8 cellular contexts compared by ENCODE assay signal in the genomic region with DNA sequence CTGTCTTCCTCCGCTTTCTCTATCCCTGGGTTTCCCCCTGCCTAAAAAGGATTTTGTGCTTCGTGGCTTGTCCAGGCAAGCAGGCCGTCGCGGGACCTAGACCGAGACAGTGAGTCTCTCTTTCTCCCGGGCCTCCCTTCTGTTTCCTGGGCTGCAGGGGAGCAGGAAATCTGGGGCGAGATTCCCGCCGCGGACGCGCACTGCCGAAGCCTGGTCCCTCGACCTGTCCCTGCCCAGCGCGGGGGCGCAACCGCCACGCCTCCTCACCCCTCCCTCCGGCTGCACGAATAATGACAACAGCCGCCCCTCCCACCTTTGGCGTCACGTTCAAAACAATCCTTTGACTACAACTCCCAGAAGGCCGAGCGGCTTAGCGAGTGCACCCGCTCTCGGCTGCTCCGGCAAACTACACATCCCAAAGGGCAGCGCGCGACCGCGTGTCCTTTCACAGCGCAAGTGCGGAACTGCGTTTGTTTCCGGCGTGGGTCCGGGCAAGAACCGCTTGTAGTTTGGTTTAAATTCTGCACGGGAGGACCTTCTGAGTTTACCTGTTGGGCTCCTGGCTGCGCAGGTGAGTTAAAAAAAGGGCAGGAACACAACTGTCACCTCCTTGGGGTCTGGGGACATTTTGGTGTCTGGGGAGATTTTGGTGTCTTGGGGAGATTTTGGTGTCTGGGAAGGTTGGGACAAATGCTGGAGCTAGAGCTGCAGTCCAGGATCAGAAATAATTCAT. TPM values are rescaled to one million over a fixed set of nuclear protein-coding genes. Genes with fewer than 3 reads are reported as not detected.
DNase-seq lines count a peak whose midpoint lies in the region; ATAC-seq and TF ChIP-seq lines count a peak whose summit lies in the region.

CLP1 (plus strand) TSS at position 473 of the 733 bp plus-strand sequence. CDS start 1,715 bp downstream, outside the sequence.

- no peaks in the 10 kb centered on the region for H3K27me3 Mint-ChIP-seq in activated T-helper 1 cell treated with anti-CD3 and anti-CD28 coated beads, Interleukin-12 subunit alpha, Interleukin-12 subunit beta, Interleukin-2, Interleukin-4 antibody, amounts not matched to agents 30 ng/mL and 10 ng/mL and 1 ng/mL, durations not matched to agents 14 hours and 24 hours and 36 hours (ENCODE audit: insufficient read depth)
- no peaks in the 10 kb centered on the region for H3K27me3 Mint-ChIP-seq in naive thymus-derived CD4-positive, alpha-beta T cell
- H3K27me3 Mint-ChIP-seq in stimulated activated naive B cell treated with anti-CD40 and anti-IgM and Interleukin-4, amounts not matched to agents 10 μg/mL and 1 μg/mL and 100 μg/mL, for 72 hours: no peaks in the 10 kb centered on the region

- H3K9me3 ChIP-seq in DND-41 (ENCODE audit: insufficient read depth, low read length, severe bottlenecking): no peaks in the 10 kb centered on the region
- H3K9me3 ChIP-seq in GM23248 (ENCODE audit: low read depth): no peaks in the 10 kb centered on the region
- no peaks in the 10 kb centered on the region for H3K9me3 ChIP-seq in naive thymus-derived CD4-positive, alpha-beta T cell (ENCODE audit: control insufficient read depth in 2 of 3, low read length in 3 of 3)

- peaks cover 23% of the 10 kb centered on the region for H3K36me3 Mint-ChIP-seq in activated T-helper 1 cell treated with anti-CD3 and anti-CD28 coated beads, Interleukin-12 subunit alpha, Interleukin-12 subunit beta, Interleukin-2, Interleukin-4 antibody, amounts not matched to agents 30 ng/mL and 10 ng/mL and 1 ng/mL, durations not matched to agents 14 hours and 24 hours and 36 hours (ENCODE audit: low read depth)
- H3K36me3 Mint-ChIP-seq in naive thymus-derived CD4-positive, alpha-beta T cell: peaks cover 5 to 22% (median 11%) of the 10 kb centered on the region in 5 donors
- peaks cover 6 to 27% of the 10 kb centered on the region in 2 donors for H3K36me3 Mint-ChIP-seq in stimulated activated naive B cell treated with anti-CD40 and anti-IgM and Interleukin-4, amounts not matched to agents 10 μg/mL and 1 μg/mL and 100 μg/mL, for 72 hours

- peak within 1 kb of the TSS; percentile 95 for H3K27ac Mint-ChIP-seq in activated T-helper 1 cell treated with anti-CD3 and anti-CD28 coated beads, Interleukin-12 subunit alpha, Interleukin-12 subunit beta, Interleukin-2, Interleukin-4 antibody, amounts not matched to agents 30 ng/mL and 10 ng/mL and 1 ng/mL, durations not matched to agents 14 hours and 24 hours and 36 hours
- peak within 1 kb of the TSS; percentile 88 to 98 (median 94) for H3K27ac Mint-ChIP-seq in naive thymus-derived CD4-positive, alpha-beta T cell
- H3K27ac Mint-ChIP-seq in stimulated activated naive B cell treated with anti-CD40 and anti-IgM and Interleukin-4, amounts not matched to agents 10 μg/mL and 1 μg/mL and 100 μg/mL, for 72 hours: peak within 1 kb of the TSS; percentile 98

- H3K4me1 ChIP-seq in DND-41 (ENCODE audit: insufficient read depth, low read length): peaks cover 42% of the 10 kb centered on the region
- no peaks in the 10 kb centered on the region for H3K4me1 ChIP-seq in GM23248 (ENCODE audit: insufficient read depth)
- peaks cover 4 to 10% of the 10 kb centered on the region in 2 donors for H3K4me1 ChIP-seq in naive thymus-derived CD4-positive, alpha-beta T cell (ENCODE audit: control insufficient read depth in 2 of 2, insufficient read depth in 2 of 2, low read length in 2 of 2)

- H3K4me3 ChIP-seq in DND-41 (ENCODE audit: low read depth in 1 of 2, low read length in 2 of 2): peak within 1 kb of the TSS; percentile 88 to 94
- peak within 1 kb of the TSS; percentile 90 for H3K4me3 ChIP-seq in GM23248
- H3K4me3 ChIP-seq in naive thymus-derived CD4-positive, alpha-beta T cell (ENCODE audit: low read length): peak within 1 kb of the TSS; percentile 64

- H3K36me3 ChIP-seq in DND-41 (ENCODE audit: insufficient read depth, low read length) (peaks cover 30% of the 10 kb centered on the region), GM23248 (ENCODE audit: low read depth) (peaks cover 19% of the 10 kb centered on the region; the same call in 1 of the 2 replicates)
- H3K36me3 ChIP-seq in naive thymus-derived CD4-positive, alpha-beta T cell (ENCODE audit: control insufficient read depth in 2 of 3, insufficient read depth in 3 of 3, low read length in 3 of 3): peaks cover 16 to 32% (median 22%) of the 10 kb centered on the region in 3 experiments

- in situ Hi-C loops in GM23248 (cut with MboI): no loop called here

- H3K79me2 ChIP-seq in DND-41 (ENCODE audit: insufficient read depth, low read length) (peaks cover 36% of the 10 kb centered on the region), GM23248 (ENCODE audit: insufficient read depth) (peaks cover 46% of the 10 kb centered on the region)

- H3K4me1 Mint-ChIP-seq in activated T-helper 1 cell treated with anti-CD3 and anti-CD28 coated beads, Interleukin-12 subunit alpha, Interleukin-12 subunit beta, Interleukin-2, Interleukin-4 antibody, amounts not matched to agents 30 ng/mL and 10 ng/mL and 1 ng/mL, durations not matched to agents 14 hours and 24 hours and 36 hours (ENCODE audit: low read depth): peaks cover 18% of the 10 kb centered on the region
- peaks cover 8 to 46% (median 36%) of the 10 kb centered on the region in 7 donors for H3K4me1 Mint-ChIP-seq in naive thymus-derived CD4-positive, alpha-beta T cell
- H3K4me1 Mint-ChIP-seq in stimulated activated naive B cell treated with anti-CD40 and anti-IgM and Interleukin-4, amounts not matched to agents 10 μg/mL and 1 μg/mL and 100 μg/mL, for 72 hours: peaks cover 15 to 31% of the 10 kb centered on the region in 2 donors

- peak; percentile 99 for DNase-seq in DND-41
- DNase-seq in GM23248: peak; percentile 100
- DNase-seq in Kasumi-1 (lab: John Stamatoyannopoulos, UW): peak; percentile 98 to 99
- peak; percentile 98 for DNase-seq in RPMI7951 (ENCODE audit: low read depth)
- peak; percentile 99 for DNase-seq in activated T-helper 1 cell treated with anti-CD3 and anti-CD28 coated beads, Interleukin-12 subunit alpha, Interleukin-12 subunit beta, Interleukin-2, Interleukin-4 antibody, amounts not matched to agents 30 ng/mL and 10 ng/mL and 1 ng/mL, durations not matched to agents 14 hours and 24 hours and 36 hours (ENCODE audit: low spot score)
- DNase-seq in fibroblast of gingiva (ENCODE audit: low read depth): peak; percentile 97
- DNase-seq in naive thymus-derived CD4-positive, alpha-beta T cell: peak; percentile 87 to 99 (median 98)
- peak; percentile 97 for DNase-seq in stimulated activated naive B cell treated with anti-CD40 and anti-IgM and Interleukin-4, amounts not matched to agents 10 μg/mL and 1 μg/mL and 100 μg/mL, for 72 hours

- no peaks in the 10 kb centered on the region for H3K9me2 ChIP-seq in GM23248 (ENCODE audit: insufficient read depth)

- 0 out of 2 replicates have a peak, but pooled peaks cover 11% of the 10 kb centered on the region for H4K20me1 ChIP-seq in DND-41 (ENCODE audit: insufficient read depth, low read length)
- H4K20me1 ChIP-seq in GM23248 (ENCODE audit: insufficient read depth): no peaks in the 10 kb centered on the region

- peak within 1 kb of the TSS; percentile 99 for H2AFZ ChIP-seq in DND-41 (ENCODE audit: low read depth, low read length)
- H2AFZ ChIP-seq in GM23248: peak within 1 kb of the TSS; percentile 88

- 1% methylated on average over 40 to 45 of the region's 45 CpGs for WGBS in GM23248 (ENCODE audit: low coverage in 1 of 2, low lambda C conversion rate in 2 of 2, missing lambda C conversion rate in 2 of 2), 2 experiments

- CTCF ChIA-PET in naive thymus-derived CD4-positive, alpha-beta T cell (lab: Charles Lee): interaction anchor here (0.8 to 1.4 kb wide), 2 partner anchors 9 to 14 kb away, joined by 3 to 4 read pairs; no protein-coding TSS in a partner anchor

- peak within 1 kb of the TSS; percentile 96 for H3K4me3 Mint-ChIP-seq in activated T-helper 1 cell treated with anti-CD3 and anti-CD28 coated beads, Interleukin-12 subunit alpha, Interleukin-12 subunit beta, Interleukin-2, Interleukin-4 antibody, amounts not matched to agents 30 ng/mL and 10 ng/mL and 1 ng/mL, durations not matched to agents 14 hours and 24 hours and 36 hours
- H3K4me3 Mint-ChIP-seq in naive thymus-derived CD4-positive, alpha-beta T cell: peak within 1 kb of the TSS; percentile 89 to 100 (median 94)
- peak within 1 kb of the TSS; percentile 89 to 100 for H3K4me3 Mint-ChIP-seq in stimulated activated naive B cell treated with anti-CD40 and anti-IgM and Interleukin-4, amounts not matched to agents 10 μg/mL and 1 μg/mL and 100 μg/mL, for 72 hours

- H3K9ac ChIP-seq in DND-41 (ENCODE audit: low read depth, low read length): peak within 1 kb of the TSS; percentile 72
- H3K9ac ChIP-seq in GM23248: peak within 1 kb of the TSS; percentile 88

- H3K27ac ChIP-seq in DND-41 (ENCODE audit: low read length): peak within 1 kb of the TSS; percentile 94
- H3K27ac ChIP-seq in GM23248: peak within 1 kb of the TSS; percentile 80
- H3K27ac ChIP-seq in naive thymus-derived CD4-positive, alpha-beta T cell (ENCODE audit: low read depth, low read length): peak within 1 kb of the TSS; percentile 92

- no peak for TF ChIP-seq CTCF in DND-41 (IDR thresholded peaks at IDR 0.05; ENCODE audit: borderline replicate concordance, extremely low read depth, low read length, poor library complexity, severe bottlenecking)

- H3K9me3 Mint-ChIP-seq in activated T-helper 1 cell treated with anti-CD3 and anti-CD28 coated beads, Interleukin-12 subunit alpha, Interleukin-12 subunit beta, Interleukin-2, Interleukin-4 antibody, amounts not matched to agents 30 ng/mL and 10 ng/mL and 1 ng/mL, durations not matched to agents 14 hours and 24 hours and 36 hours: no peaks in the 10 kb centered on the region
- no peaks in the 10 kb centered on the region for H3K9me3 Mint-ChIP-seq in naive thymus-derived CD4-positive, alpha-beta T cell
- H3K9me3 Mint-ChIP-seq in stimulated activated naive B cell treated with anti-CD40 and anti-IgM and Interleukin-4, amounts not matched to agents 10 μg/mL and 1 μg/mL and 100 μg/mL, for 72 hours: no peaks in the 10 kb centered on the region

- H3F3A ChIP-seq in GM23248 (ENCODE audit: insufficient read depth): no peaks in the 10 kb centered on the region; the same call in 1 of the 2 replicates

- H3K4me2 ChIP-seq in DND-41 (ENCODE audit: insufficient read depth, low read length) (peak within 1 kb of the TSS; percentile 85), GM23248 (ENCODE audit: unreplicated experiment) (peak within 1 kb of the TSS; percentile 94)

- POLR2A ChIA-PET in naive thymus-derived CD4-positive, alpha-beta T cell (lab: Charles Lee): interaction anchor here (0.8 to 2.0 kb wide), 8 partner anchors 9 to 176 kb away, joined by 3 to 13 read pairs (median 4); partner anchors contain the start of genes MED19, TMX2 and UBE2L6

- peak; percentile 97 for ATAC-seq in DND-41 (ENCODE audit: insufficient read depth, low read depth)
- peak; percentile 99 for ATAC-seq in naive thymus-derived CD4-positive, alpha-beta T cell
- peak; percentile 98 to 99 for ATAC-seq in stimulated activated naive B cell treated with anti-CD40 and anti-IgM and Interleukin-4, amounts not matched to agents 10 μg/mL and 1 μg/mL and 100 μg/mL, for 72 hours (replicated peaks)

- H3K27me3 ChIP-seq in DND-41 (ENCODE audit: insufficient read depth, low read length, poor library complexity) (no peaks in the 10 kb centered on the region), GM23248 (replicated peaks; ENCODE audit: insufficient read depth) (no peaks in the 10 kb centered on the region)
- no peaks in the 10 kb centered on the region for H3K27me3 ChIP-seq in naive thymus-derived CD4-positive, alpha-beta T cell (ENCODE audit: control insufficient read depth in 2 of 2, insufficient read depth in 2 of 2, low read length in 2 of 2)

- intact Hi-C loops in activated T-helper 1 cell treated with anti-CD3 and anti-CD28 coated beads, Interleukin-12 subunit alpha, Interleukin-12 subunit beta, Interleukin-2, Interleukin-4 antibody, amounts not matched to agents 30 ng/mL and 10 ng/mL and 1 ng/mL, durations not matched to agents 14 hours and 24 hours and 36 hours (cut with micrococcal nuclease): loop anchor here (1.0 to 5.0 kb wide), 10 partner anchors 8 to 921 kb away; partner anchors contain the start of genes MED19, SELENOH, TIMM10 and TMX2
- intact Hi-C loops in naive thymus-derived CD4-positive, alpha-beta T cell (cut with micrococcal nuclease): loop anchor here (1.0 to 5.0 kb wide), 17 partner anchors 8 to 1893 kb away; partner anchors contain the start of genes MED19 (in 2 of the 2), SELENOH (in 2 of the 2), SSRP1 (in 2 of the 2) and TIMM10 (in 2 of the 2)

RNA-seq across cellular contexts. Expression of gene CLP1, which starts in this region (rescaled TPM):
- total RNA-seq in GM23248 (2014; rRNA removed; shearing (Covaris generic)): 19.6 and 21.0 TPM in 2 replicates
- 16.2 and 16.4 TPM in 2 replicates for polyA plus RNA-seq in GM23248 (2016; fragmentation: Nextera tagmentation; extraction: Ambion mirVana)
- total RNA-seq in RPMI7951 (2014; rRNA removed; shearing (Covaris generic)): 27.2 and 29.0 TPM in 2 replicates
- 17.8 and 19.1 TPM in 2 replicates for total RNA-seq in activated T-helper 1 cell treated with anti-CD3 and anti-CD28 coated beads, Interleukin-12 subunit alpha, Interleukin-12 subunit beta, Interleukin-2, Interleukin-4 antibody, amounts not matched to agents 30 ng/mL and 10 ng/mL and 1 ng/mL, durations not matched to agents 14 hours and 24 hours and 36 hours
- total RNA-seq in naive thymus-derived CD4-positive, alpha-beta T cell: 10 to 100 TPM; 12.8 to 18.5 (median 14.7) TPM
- 10 to 100 TPM; 10.1 to 10.3 TPM for polyA plus RNA-seq in naive thymus-derived CD4-positive, alpha-beta T cell

Comparison
In these comparisons a context has a peak if more than half of its experiments do, and no peak if none do; other contexts are left out.
1. Peak in every context shown above with its lines: DNase-seq, ATAC-seq, H3K4me3 ChIP-seq and H3K27ac ChIP-seq.